Comparison of ENCODE assay signal across 10 cellular contexts in the genomic region with DNA sequence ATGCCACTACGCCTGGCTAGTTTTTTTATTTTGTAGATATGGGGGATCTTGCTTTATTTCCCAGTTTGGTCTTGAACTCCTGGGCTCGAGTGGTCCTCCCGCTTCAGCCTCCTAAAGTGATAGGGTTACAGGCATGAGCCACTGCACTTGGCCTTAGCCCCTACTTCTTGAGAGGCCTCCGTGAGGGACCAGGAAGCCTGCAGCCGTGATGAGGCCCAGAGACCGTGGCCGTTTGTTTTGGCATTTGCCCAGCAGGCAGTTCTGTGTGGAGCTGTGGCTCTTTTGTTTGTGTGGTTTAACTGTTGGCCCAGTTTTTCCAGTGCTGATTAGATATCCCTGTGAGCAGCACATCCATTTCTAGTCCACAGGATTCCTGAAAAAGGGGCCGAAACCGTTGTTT. TPM values are rescaled to one million over a fixed set of nuclear protein-coding genes. Genes with fewer than 3 reads are reported as not detected.
DNase-seq lines count a peak whose midpoint lies in the region; ATAC-seq, FAIRE-seq and TF ChIP-seq lines count a peak whose summit lies in the region.
"Had no signal": no experiment of that assay in that cellular context is flagged by ENCODE, and none has a peak within 500 bp of the region (broad histone marks: within the 10 kb centered on the region; RNA-seq: fewer than 3 reads in every experiment).

No MANE protein-coding gene starts in this region.

- H3K27me3 ChIP-seq in heart left ventricle (no peaks in the 10 kb centered on the region), small intestine (ENCODE audit: control insufficient read depth in 2 of 2, insufficient read depth in 2 of 2, low read length in 2 of 2) (no peaks in the 10 kb centered on the region)

- POLR2A ChIA-PET in WTC11 (lab: Charles Lee): no interaction called here

- H3K9me3 ChIP-seq in heart left ventricle (no peaks in the 10 kb centered on the region), small intestine (ENCODE audit: control insufficient read depth, low read depth) (no peaks in the 10 kb centered on the region)

- H3K36me3 ChIP-seq in heart left ventricle (no peaks in the 10 kb centered on the region), small intestine (ENCODE audit: control insufficient read depth in 2 of 2, insufficient read depth in 2 of 2, low read length in 2 of 2) (no peaks in the 10 kb centered on the region)

- H3K27ac ChIP-seq in heart left ventricle (peak overlapping the region in 9 of 12 donors; percentile 8 to 56 (median 38)), small intestine (ENCODE audit: low read depth in 1 of 2, low read length in 1 of 2) (no peak overlapping the region)
- H3K27ac ChIP-seq: RWPE1 had no signal

- ATAC-seq in SK-N-SH treated with all-trans-retinoic acid at 6 μM for 48 hours (peak; percentile 61), heart left ventricle (peak; percentile 59 to 75 (median 68)), WTC11 (no peak), GM18873 (IDR thresholded peaks at IDR 0.05; ENCODE audit: low FRiP score, unreplicated experiment) (no peak), HG02588 (IDR thresholded peaks at IDR 0.05; ENCODE audit: unreplicated experiment) (no peak)

- no peaks in the 10 kb centered on the region for H3K36me3 Mint-ChIP-seq in HFFc6 (ENCODE audit: low read depth)
- H3K36me3 Mint-ChIP-seq in WTC11: no peaks in the 10 kb centered on the region

- peaks cover 6% of the 10 kb centered on the region; the same call in 1 of the 2 replicates for H3K27me3 Mint-ChIP-seq in HFFc6 (ENCODE audit: insufficient read depth)
- no peaks in the 10 kb centered on the region for H3K27me3 Mint-ChIP-seq in WTC11 (ENCODE audit: low read depth)

- H3K4me1 ChIP-seq in heart left ventricle (peaks cover 0 to 29% (median 15%) of the 10 kb centered on the region in 12 donors), small intestine (ENCODE audit: control insufficient read depth in 2 of 2, insufficient read depth in 1 of 2, low read depth in 1 of 2, low read length in 1 of 2) (peaks cover 3 to 4% of the 10 kb centered on the region in 2 donors)

- H3K4me1 Mint-ChIP-seq in HFFc6 (ENCODE audit: low read depth): peaks cover 10% of the 10 kb centered on the region
- H3K4me1 Mint-ChIP-seq in WTC11: peaks cover 9% of the 10 kb centered on the region; the same call in 1 of the 2 replicates

- WGBS in heart left ventricle, 4 donors: 34 to 54% (median 42%) methylated on average over 8 to 9 of the region's 9 CpGs
- WGBS in small intestine, 3 donors: 19 to 36% (median 31%) methylated on average over 9 of the region's 9 CpGs

- no peak for TF ChIP-seq POLR2A in heart left ventricle (IDR thresholded peaks at IDR 0.05)

- CTCF ChIA-PET in WTC11 (lab: Charles Lee): interaction anchor here (1.0 kb wide), 1 partner anchor 126 kb away, joined by 4 read pairs; no protein-coding TSS in a partner anchor

- H3K9me3 Mint-ChIP-seq in HFFc6 (no peaks in the 10 kb centered on the region), WTC11 (no peaks in the 10 kb centered on the region)

- H3K4me3 ChIP-seq in heart left ventricle: no peak overlapping the region
- no peak overlapping the region for H3K4me3 ChIP-seq in small intestine (ENCODE audit: low read depth in 1 of 2, low read length in 2 of 2)

- H3K27ac Mint-ChIP-seq in HFFc6: no peak overlapping the region
- no peak overlapping the region for H3K27ac Mint-ChIP-seq in WTC11

- TF ChIP-seq CTCF in HFFc6 (IDR thresholded peaks at IDR 0.05) (no peak), heart left ventricle (IDR thresholded peaks at IDR 0.05) (no peak), WTC11 (IDR thresholded peaks at IDR 0.05) (no peak)

- H3K4me3 Mint-ChIP-seq in HFFc6: no peak overlapping the region
- no peak overlapping the region for H3K4me3 Mint-ChIP-seq in WTC11

- DNase-seq in HFFc6: peak; percentile 29
- DNase-seq in heart left ventricle: peak; percentile 67 to 84 (median 74)
- peak; percentile 59 for DNase-seq in small intestine
- DNase-seq in SW 1271 (lab: John Stamatoyannopoulos, UW): no peak
- DNase-seq in WTC11 (ENCODE audit: low spot score): no peak
- DNase-seq: activated effector memory CD4-positive, alpha-beta T cell treated with anti-CD3 and anti-CD28 coated beads, Interleukin-2, amount 50 U/mL, for 16 hours had no signal

- FAIRE-seq in small intestine (lab: Jason Lieb, UNC): no peak

- intact Hi-C loops in heart left ventricle (cut with DNase I): no loop called here

TF ChIP-seq in SK-N-SH treated with all-trans-retinoic acid at 6 μM for 48 hours, 23 proteins besides CTCF, POLR2A, EP300 and RAD21:
- TF ChIP-seq TCF4 (CRISPR knock-in tag; IDR thresholded peaks at IDR 0.05; ENCODE audit: borderline replicate concordance): no peak
- TF ChIP-seq ZNF8 (CRISPR knock-in tag; IDR thresholded peaks at IDR 0.05): no peak
- TF ChIP-seq ARNTL (CRISPR knock-in tag; IDR thresholded peaks at IDR 0.05; ENCODE audit: borderline replicate concordance, low read depth): no peak
- TF ChIP-seq, protein P1, sequence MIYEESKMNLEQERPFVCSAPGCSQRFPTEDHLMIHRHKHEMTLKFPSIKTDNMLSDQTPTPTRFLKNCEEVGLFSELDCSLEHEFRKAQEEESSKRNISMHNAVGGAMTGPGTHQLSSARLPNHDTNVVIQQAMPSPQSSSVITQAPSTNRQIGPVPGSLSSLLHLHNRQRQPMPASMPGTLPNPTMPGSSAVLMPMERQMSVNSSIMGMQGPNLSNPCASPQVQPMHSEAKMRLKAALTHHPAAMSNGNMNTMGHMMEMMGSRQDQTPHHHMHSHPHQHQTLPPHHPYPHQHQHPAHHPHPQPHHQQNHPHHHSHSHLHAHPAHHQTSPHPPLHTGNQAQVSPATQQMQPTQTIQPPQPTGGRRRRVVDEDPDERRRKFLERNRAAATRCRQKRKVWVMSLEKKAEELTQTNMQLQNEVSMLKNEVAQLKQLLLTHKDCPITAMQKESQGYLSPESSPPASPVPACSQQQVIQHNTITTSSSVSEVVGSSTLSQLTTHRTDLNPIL (CRISPR knock-in tag; IDR thresholded peaks at IDR 0.05; ENCODE audit: low read depth): no peak
- TF ChIP-seq, protein P2, sequence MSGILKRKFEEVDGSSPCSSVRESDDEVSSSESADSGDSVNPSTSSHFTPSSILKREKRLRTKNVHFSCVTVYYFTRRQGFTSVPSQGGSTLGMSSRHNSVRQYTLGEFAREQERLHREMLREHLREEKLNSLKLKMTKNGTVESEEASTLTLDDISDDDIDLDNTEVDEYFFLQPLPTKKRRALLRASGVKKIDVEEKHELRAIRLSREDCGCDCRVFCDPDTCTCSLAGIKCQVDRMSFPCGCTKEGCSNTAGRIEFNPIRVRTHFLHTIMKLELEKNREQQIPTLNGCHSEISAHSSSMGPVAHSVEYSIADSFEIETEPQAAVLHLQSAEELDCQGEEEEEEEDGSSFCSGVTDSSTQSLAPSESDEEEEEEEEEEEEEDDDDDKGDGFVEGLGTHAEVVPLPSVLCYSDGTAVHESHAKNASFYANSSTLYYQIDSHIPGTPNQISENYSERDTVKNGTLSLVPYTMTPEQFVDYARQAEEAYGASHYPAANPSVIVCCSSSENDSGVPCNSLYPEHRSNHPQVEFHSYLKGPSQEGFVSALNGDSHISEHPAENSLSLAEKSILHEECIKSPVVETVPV (CRISPR knock-in tag; IDR thresholded peaks at IDR 0.05): no peak
- no peak for TF ChIP-seq OSR1 (CRISPR knock-in tag; IDR thresholded peaks at IDR 0.05)
- TF ChIP-seq ESRRG (CRISPR knock-in tag; IDR thresholded peaks at IDR 0.05): no peak

TF ChIP-seq in WTC11, 78 proteins besides CTCF, POLR2A, EP300 and RAD21 (continues in another document):
- no peak for TF ChIP-seq NR1H2 (CRISPR knock-in tag; IDR thresholded peaks at IDR 0.05)
- no peak for TF ChIP-seq FOXP1 (CRISPR knock-in tag; IDR thresholded peaks at IDR 0.05; ENCODE audit: borderline replicate concordance)
- TF ChIP-seq, protein P3, sequence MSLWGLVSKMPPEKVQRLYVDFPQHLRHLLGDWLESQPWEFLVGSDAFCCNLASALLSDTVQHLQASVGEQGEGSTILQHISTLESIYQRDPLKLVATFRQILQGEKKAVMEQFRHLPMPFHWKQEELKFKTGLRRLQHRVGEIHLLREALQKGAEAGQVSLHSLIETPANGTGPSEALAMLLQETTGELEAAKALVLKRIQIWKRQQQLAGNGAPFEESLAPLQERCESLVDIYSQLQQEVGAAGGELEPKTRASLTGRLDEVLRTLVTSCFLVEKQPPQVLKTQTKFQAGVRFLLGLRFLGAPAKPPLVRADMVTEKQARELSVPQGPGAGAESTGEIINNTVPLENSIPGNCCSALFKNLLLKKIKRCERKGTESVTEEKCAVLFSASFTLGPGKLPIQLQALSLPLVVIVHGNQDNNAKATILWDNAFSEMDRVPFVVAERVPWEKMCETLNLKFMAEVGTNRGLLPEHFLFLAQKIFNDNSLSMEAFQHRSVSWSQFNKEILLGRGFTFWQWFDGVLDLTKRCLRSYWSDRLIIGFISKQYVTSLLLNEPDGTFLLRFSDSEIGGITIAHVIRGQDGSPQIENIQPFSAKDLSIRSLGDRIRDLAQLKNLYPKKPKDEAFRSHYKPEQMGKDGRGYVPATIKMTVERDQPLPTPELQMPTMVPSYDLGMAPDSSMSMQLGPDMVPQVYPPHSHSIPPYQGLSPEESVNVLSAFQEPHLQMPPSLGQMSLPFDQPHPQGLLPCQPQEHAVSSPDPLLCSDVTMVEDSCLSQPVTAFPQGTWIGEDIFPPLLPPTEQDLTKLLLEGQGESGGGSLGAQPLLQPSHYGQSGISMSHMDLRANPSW (CRISPR knock-in tag; conservative IDR thresholded peaks at IDR 0.05; ENCODE audit: low read depth): no peak
- no peak for TF ChIP-seq SMAD3 (CRISPR knock-in tag; IDR thresholded peaks at IDR 0.05; ENCODE audit: borderline replicate concordance)
- TF ChIP-seq TP53 (CRISPR knock-in tag; IDR thresholded peaks at IDR 0.05): no peak
- TF ChIP-seq JUN (CRISPR knock-in tag; IDR thresholded peaks at IDR 0.05): no peak

RNA-seq across cellular contexts. Expression of a gene that starts 39.8 kb away (rescaled TPM):
- total RNA-seq in HFFc6 (2021; fragmentation: NEBNext Ultra II Directional; extraction: Animal tissue kit (Norgen Biotek cat#: 25700)): 100 to 1,000 TPM; 257 to 368 (median 330) TPM
- total RNA-seq in heart left ventricle (100 to 1,000 TPM in 6 of 9 donors, 10 to 100 TPM in 3; 43.2 to 162 (median 111) TPM), WTC11 (2021) (554 to 645 TPM (median 644 TPM) in 3 replicates)
- polyA plus RNA-seq in heart left ventricle (100 to 1,000 TPM in 1 of 2 donors, 10 to 100 TPM in 1; 69.1 to 215 TPM), small intestine (100 to 1,000 TPM; 115 to 311 (median 126) TPM)

RNA-seq across cellular contexts. Expression of a gene that starts 44.6 kb away (rescaled TPM):
- total RNA-seq in HFFc6 (2021; fragmentation: NEBNext Ultra II Directional; extraction: Animal tissue kit (Norgen Biotek cat#: 25700)): 100 to 1,000 TPM; 496 to 872 (median 617) TPM
- 100 to 1,000 TPM in 4 of 9 donors, 10 to 100 TPM in 5; 27.5 to 164 (median 99.8) TPM for total RNA-seq in heart left ventricle
- 100 to 1,000 TPM in 1 of 2 donors, 10 to 100 TPM in 1; 36.2 to 658 TPM for polyA plus RNA-seq in heart left ventricle
- 100 to 1,000 TPM in 2 of 3 donors, 10 to 100 TPM in 1; 96.8 to 464 (median 327) TPM for polyA plus RNA-seq in small intestine
- 35.9 to 75.1 TPM (median 38.1 TPM) in 3 replicates for total RNA-seq in WTC11 (2021)

Comparison
In these comparisons a context has a peak if more than half of its experiments do, and no peak if none do; other contexts are left out.
1. DNase-seq: peak in HFFc6 (single experiment), heart left ventricle (5 of 5) and small intestine (single experiment); none in SW 1271 (0 of 2) and WTC11 (single experiment).
2. ATAC-seq: peak in SK-N-SH treated with all-trans-retinoic acid at 6 μM for 48 hours (single experiment) and heart left ventricle (4 of 4); none in WTC11 (single experiment), GM18873 (single experiment) and HG02588 (single experiment).
3. H3K27ac ChIP-seq: peak in heart left ventricle (9 of 12); none in small intestine (0 of 2).